Comparison of ENCODE assay signal across 15 cellular contexts in genomic region chr10:79525049-79525710, GRCh38. TPM values are rescaled to one million over a fixed set of nuclear protein-coding genes. Genes with fewer than 3 reads are reported as not detected.
DNase-seq lines count a peak whose midpoint lies in the region; ATAC-seq, FAIRE-seq and TF ChIP-seq lines count a peak whose summit lies in the region.
"Not testable (repeated sequence)": the region's sequence is repeated elsewhere in the genome, so short reads cannot be mapped to it uniquely, and the experiment has no call there.
"Had no signal": no experiment of that assay in that cellular context is flagged by ENCODE, and none has a peak within 500 bp of the region (broad histone marks: within the 10 kb centered on the region; RNA-seq: fewer than 3 reads in every experiment).

No MANE protein-coding gene starts in this region.

- not testable (repeated sequence) for TF ChIP-seq EP300 in K562 (IDR thresholded peaks at IDR 0.05; ENCODE audit: low read length)

- not testable (repeated sequence) for H3K36me3 ChIP-seq in K562 (ENCODE audit: control insufficient read depth, insufficient read depth, low read length)

- not testable (repeated sequence) for DNase-seq in K562 (ENCODE audit: extremely low read depth in 1 of 4, low spot score in 3 of 4)

- not testable (repeated sequence) for H4K20me1 ChIP-seq in K562 (replicated peaks; ENCODE audit: control insufficient read depth, insufficient read depth, low read length)

- H2AFZ ChIP-seq in K562 (ENCODE audit: low read depth, low read length): not testable (repeated sequence)

- TF ChIP-seq CTCF in K562 (IDR thresholded peaks at IDR 0.05 in 2 of 3, conservative IDR thresholded peaks at IDR 0.05 in 1 of 3; ENCODE audit: insufficient read depth in 2 of 3, low read depth in 1 of 3, low read length in 3 of 3): not testable (repeated sequence)

- H3K4me1 ChIP-seq in K562 (replicated peaks in 1 of 2; ENCODE audit: control insufficient read depth in 2 of 2, insufficient read depth in 2 of 2, low read length in 2 of 2): not testable (repeated sequence)

- in situ Hi-C loops in K562 (cut with MboI): not testable (repeated sequence)

- H3K27ac ChIP-seq in K562 (ENCODE audit: extremely low read depth, low read depth, low read length): not testable (repeated sequence)

- CTCF ChIA-PET in K562 (lab: Yijun Ruan, JAX; ENCODE audit: low intra/inter-chr PET ratio): not testable (repeated sequence)

- peaks cover 0 to 11% of the 10 kb centered on the region in 2 experiments; a peak in 3 of 5 replicates for H3K27me3 ChIP-seq in K562 (ENCODE audit: control insufficient read depth in 2 of 2, insufficient read depth in 2 of 2, low read length in 2 of 2)

- POLR2A ChIA-PET in K562 (lab: Yijun Ruan, JAX): not testable (repeated sequence)

- not testable (repeated sequence) for H3K9ac ChIP-seq in K562 (ENCODE audit: insufficient read depth in 1 of 2, low read depth in 2 of 2, low read length in 2 of 2)

- not testable (repeated sequence) for TF ChIP-seq RAD21 in K562 (CRISPR knock-in tag; conservative IDR thresholded peaks at IDR 0.05 in 1 of 2, IDR thresholded peaks at IDR 0.05 in 1 of 2)

- FAIRE-seq in K562 (lab: Jason Lieb, UNC): peak; percentile 54

- H3K9me3 ChIP-seq in K562 (replicated peaks; ENCODE audit: control insufficient read depth, insufficient read depth, low read depth, low read length): not testable (repeated sequence)

- ATAC-seq in GM18498 (IDR thresholded peaks at IDR 0.05; ENCODE audit: unreplicated experiment): peak; percentile 89
- ATAC-seq in GM18909 (IDR thresholded peaks at IDR 0.05; ENCODE audit: poor library complexity, unreplicated experiment): peak; percentile 96
- peak; percentile 88 for ATAC-seq in GM19467 (IDR thresholded peaks at IDR 0.05; ENCODE audit: unreplicated experiment)
- ATAC-seq in GM21737 (IDR thresholded peaks at IDR 0.05; ENCODE audit: unreplicated experiment): peak; percentile 85
- peak; percentile 92 for ATAC-seq in HG02885 (IDR thresholded peaks at IDR 0.05; ENCODE audit: poor library complexity, unreplicated experiment)
- ATAC-seq in HG03135 (IDR thresholded peaks at IDR 0.05; ENCODE audit: unreplicated experiment): peak; percentile 88
- ATAC-seq in HG03558 (IDR thresholded peaks at IDR 0.05; ENCODE audit: extremely low read depth, unreplicated experiment): peak; percentile 56
- not testable (repeated sequence) for ATAC-seq in K562

- not testable (repeated sequence) for H3K4me3 ChIP-seq in K562

- intact Hi-C loops in K562 (cut with micrococcal nuclease): not testable (repeated sequence)

- WGBS in K562 (ENCODE audit: insufficient coverage, low coverage, missing lambda C conversion rate): 3% methylated on average over 6 of the region's 8 CpGs

- H3K79me2 ChIP-seq in K562 (ENCODE audit: control insufficient read depth, insufficient read depth, low read length): not testable (repeated sequence)

- TF ChIP-seq POLR2A in K562 (conservative IDR thresholded peaks at IDR 0.05): not testable (repeated sequence)

- BruUV-seq in K562 (replicated peaks; lab: Mats Ljungman, UMichigan): not testable (repeated sequence)

- H3K4me2 ChIP-seq in K562 (ENCODE audit: insufficient read depth, low read length): not testable (repeated sequence)

- not testable (repeated sequence) for H3K9me1 ChIP-seq in K562 (ENCODE audit: control insufficient read depth, insufficient read depth, low read length)

RNA-seq across cellular contexts. Expression of gene EIF5AL1, which starts 12.8 kb away (rescaled TPM):
- total RNA-seq in K562 (2011; cell fraction: chromatin; rRNA removed; ENCODE audit: low replicate concordance): 0.16 TPM in 1 of 2 replicates, not detected in the other
- total RNA-seq in K562 (2011; cell fraction: nucleolus; rRNA removed): 0.13 and 0.17 TPM in 2 replicates
- 0.15 and 0.31 TPM in 2 replicates for total RNA-seq in K562 (2011; cell fraction: nucleoplasm; rRNA removed)
- total RNA-seq in K562 (2014; rRNA removed) (0.65 and 0.68 TPM in 2 replicates), K562 (2014; rRNA removed; fragmentation: Illumina TruSeq; extraction: Trizol) (0.80 and 0.83 TPM in 2 replicates), K562 (2015; rRNA removed; fragmentation: Illumina TruSeq; extraction: Trizol) (0.18 and 0.30 TPM in 2 replicates), K562 (2021) (0.27 and 0.31 TPM in 2 replicates)
- polyA plus RNA-seq in K562 (2011; rRNA removed) (1.6 and 1.8 TPM in 2 replicates), K562 (2014; fragmentation: Illumina TruSeq; extraction: Trizol) (3.2 and 3.4 TPM in 2 replicates), K562 (2014; fragmentation: Nextera tagmentation; extraction: Ambion mirVana) (under 1 TPM in 1 of 2 experiments, not detected in 1; 0.03 TPM), K562 (2014; rRNA removed) (0.37 and 0.43 TPM in 2 replicates)
- 0.97 and 1.1 TPM in 2 replicates for polyA plus RNA-seq in K562 (2011; cell fraction: cytosol; rRNA removed)
- polyA plus RNA-seq in K562 (2011; cell fraction: nucleus; rRNA removed): 0.20 and 0.35 TPM in 2 replicates
- polyA plus RNA-seq in K562 (2012): 0.54 and 1.1 TPM in 2 replicates
- polyA minus RNA-seq in K562 (2011; rRNA and poly(A)+ RNA removed): 3.2 and 4.7 TPM in 2 replicates
- 0.64 and 0.67 TPM in 2 replicates for polyA minus RNA-seq in K562 (2011; cell fraction: cytosol; rRNA and poly(A)+ RNA removed)
- polyA minus RNA-seq in K562 (2011; cell fraction: nucleus; rRNA and poly(A)+ RNA removed): under 0.01 and 0.11 TPM in 2 replicates

RNA-seq across cellular contexts. Expression of gene SFTPA2, which starts 35.0 kb away (rescaled TPM):
- not detected in 2 replicates for total RNA-seq in K562 (2011; cell fraction: chromatin; rRNA removed; ENCODE audit: low replicate concordance)
- total RNA-seq in K562 (2011; cell fraction: nucleolus; rRNA removed): not detected in 2 replicates
- total RNA-seq in K562 (2011; cell fraction: nucleoplasm; rRNA removed): not detected in 2 replicates
- total RNA-seq in K562 (2014; rRNA removed) (not detected in 2 replicates), K562 (2014; rRNA removed; fragmentation: Illumina TruSeq; extraction: Trizol) (not detected in 2 replicates), K562 (2015; rRNA removed; fragmentation: Illumina TruSeq; extraction: Trizol) (not detected in 2 replicates), K562 (2021) (4.1 and 5.3 TPM in 2 replicates)
- polyA plus RNA-seq in K562 (2011; rRNA removed) (not detected in 2 replicates), K562 (2014; fragmentation: Illumina TruSeq; extraction: Trizol) (not detected in 2 replicates), K562 (2014; fragmentation: Nextera tagmentation; extraction: Ambion mirVana) (not detected), K562 (2014; rRNA removed) (not detected in 2 replicates)
- not detected in 2 replicates for polyA plus RNA-seq in K562 (2011; cell fraction: cytosol; rRNA removed)
- polyA plus RNA-seq in K562 (2011; cell fraction: nucleus; rRNA removed): not detected in 2 replicates
- polyA plus RNA-seq in K562 (2012): not detected in 2 replicates
- not detected in 2 replicates for polyA minus RNA-seq in K562 (2011; rRNA and poly(A)+ RNA removed)
- polyA minus RNA-seq in K562 (2011; cell fraction: cytosol; rRNA and poly(A)+ RNA removed): not detected in 2 replicates
- not detected in 2 replicates for polyA minus RNA-seq in K562 (2011; cell fraction: nucleus; rRNA and poly(A)+ RNA removed)
- total RNA-seq: activated CD4-positive, alpha-beta T cell treated with anti-CD3 and anti-CD28 coated beads, Interleukin-2, amount 10 ng/mL, durations not matched to agents 7 days and 5 days; endodermal cell; glomerular endothelial cell; LHCN-M2; Peyer's patch; SJSA1 had no signal
- polyA plus RNA-seq: A549 had no signal
